1 cellular context compared by ENCODE assay signal in the genomic region with DNA sequence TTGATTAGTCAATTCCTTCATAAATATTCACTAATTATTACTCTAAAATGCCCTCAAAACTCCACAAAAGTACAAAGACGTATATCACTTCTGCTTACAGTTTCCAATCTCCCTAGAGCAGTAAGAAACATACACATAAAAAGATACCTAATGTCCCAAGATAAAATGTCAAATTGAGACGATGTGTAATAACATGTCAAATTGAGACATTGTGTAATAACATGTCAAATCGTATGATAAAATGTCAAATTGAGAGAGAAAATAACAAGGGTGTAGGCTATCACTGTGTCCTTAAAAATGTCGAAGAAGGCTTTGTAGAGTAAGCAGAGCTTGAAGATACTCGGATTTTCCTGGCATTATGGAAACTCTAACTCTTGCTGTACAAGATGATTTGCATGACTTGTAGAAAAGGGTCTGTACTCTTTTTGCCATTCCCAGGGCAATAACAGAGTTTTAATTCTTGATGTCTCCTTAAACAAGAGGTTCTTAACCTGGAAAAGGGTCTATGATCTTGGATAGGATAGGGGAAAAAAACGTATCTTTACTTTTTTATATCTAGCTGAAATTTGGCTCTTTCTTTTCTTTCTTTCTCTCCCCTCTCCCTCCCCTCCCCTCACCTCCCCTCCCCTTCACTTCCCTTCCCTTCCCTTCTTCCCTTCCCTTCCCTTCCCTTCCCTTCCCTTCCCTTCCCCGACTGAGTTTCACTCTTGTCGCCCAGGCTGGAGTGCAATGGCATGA.
TF ChIP-seq lines count a peak whose summit lies in the region.

No MANE protein-coding gene starts in this region.

TF ChIP-seq in HepG2, 621 proteins besides CTCF, POLR2A, EP300 and RAD21 (continued from another document):
- no peak for TF ChIP-seq PREB (CRISPR knock-in tag; IDR thresholded peaks at IDR 0.05)
- TF ChIP-seq, protein P1, sequence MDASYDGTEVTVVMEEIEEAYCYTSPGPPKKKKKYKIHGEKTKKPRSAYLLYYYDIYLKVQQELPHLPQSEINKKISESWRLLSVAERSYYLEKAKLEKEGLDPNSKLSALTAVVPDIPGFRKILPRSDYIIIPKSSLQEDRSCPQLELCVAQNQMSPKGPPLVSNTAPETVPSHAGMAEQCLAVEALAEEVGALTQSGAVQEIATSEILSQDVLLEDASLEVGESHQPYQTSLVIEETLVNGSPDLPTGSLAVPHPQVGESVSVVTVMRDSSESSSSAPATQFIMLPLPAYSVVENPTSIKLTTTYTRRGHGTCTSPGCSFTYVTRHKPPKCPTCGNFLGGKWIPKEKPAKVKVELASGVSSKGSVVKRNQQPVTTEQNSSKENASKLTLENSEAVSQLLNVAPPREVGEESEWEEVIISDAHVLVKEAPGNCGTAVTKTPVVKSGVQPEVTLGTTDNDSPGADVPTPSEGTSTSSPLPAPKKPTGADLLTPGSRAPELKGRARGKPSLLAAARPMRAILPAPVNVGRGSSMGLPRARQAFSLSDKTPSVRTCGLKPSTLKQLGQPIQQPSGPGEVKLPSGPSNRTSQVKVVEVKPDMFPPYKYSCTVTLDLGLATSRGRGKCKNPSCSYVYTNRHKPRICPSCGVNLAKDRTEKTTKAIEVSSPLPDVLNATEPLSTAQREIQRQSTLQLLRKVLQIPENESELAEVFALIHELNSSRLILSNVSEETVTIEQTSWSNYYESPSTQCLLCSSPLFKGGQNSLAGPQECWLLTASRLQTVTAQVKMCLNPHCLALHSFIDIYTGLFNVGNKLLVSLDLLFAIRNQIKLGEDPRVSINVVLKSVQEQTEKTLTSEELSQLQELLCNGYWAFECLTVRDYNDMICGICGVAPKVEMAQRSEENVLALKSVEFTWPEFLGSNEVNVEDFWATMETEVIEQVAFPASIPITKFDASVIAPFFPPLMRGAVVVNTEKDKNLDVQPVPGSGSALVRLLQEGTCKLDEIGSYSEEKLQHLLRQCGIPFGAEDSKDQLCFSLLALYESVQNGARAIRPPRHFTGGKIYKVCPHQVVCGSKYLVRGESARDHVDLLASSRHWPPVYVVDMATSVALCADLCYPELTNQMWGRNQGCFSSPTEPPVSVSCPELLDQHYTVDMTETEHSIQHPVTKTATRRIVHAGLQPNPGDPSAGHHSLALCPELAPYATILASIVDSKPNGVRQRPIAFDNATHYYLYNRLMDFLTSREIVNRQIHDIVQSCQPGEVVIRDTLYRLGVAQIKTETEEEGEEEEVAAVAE (CRISPR knock-in tag; IDR thresholded peaks at IDR 0.05; ENCODE audit: borderline replicate concordance), result no peak
- no peak for TF ChIP-seq CC2D1A (CRISPR knock-in tag; IDR thresholded peaks at IDR 0.05)
- no peak for TF ChIP-seq ZNF225 (CRISPR knock-in tag; IDR thresholded peaks at IDR 0.05)
- TF ChIP-seq CEBPB (IDR thresholded peaks at IDR 0.05; ENCODE audit: borderline replicate concordance, low read depth, low read length), result peak; percentile 54; the same call in 1 of the 2 replicates
- TF ChIP-seq ARID4A (CRISPR knock-in tag; IDR thresholded peaks at IDR 0.05; ENCODE audit: borderline replicate concordance), result no peak
- TF ChIP-seq HNRNPK (IDR thresholded peaks at IDR 0.05; ENCODE audit: low read depth, low read length, poor library complexity, severe bottlenecking), result peak; percentile 91
